ENCODE assay signal across 1 cellular context in the genomic region with DNA sequence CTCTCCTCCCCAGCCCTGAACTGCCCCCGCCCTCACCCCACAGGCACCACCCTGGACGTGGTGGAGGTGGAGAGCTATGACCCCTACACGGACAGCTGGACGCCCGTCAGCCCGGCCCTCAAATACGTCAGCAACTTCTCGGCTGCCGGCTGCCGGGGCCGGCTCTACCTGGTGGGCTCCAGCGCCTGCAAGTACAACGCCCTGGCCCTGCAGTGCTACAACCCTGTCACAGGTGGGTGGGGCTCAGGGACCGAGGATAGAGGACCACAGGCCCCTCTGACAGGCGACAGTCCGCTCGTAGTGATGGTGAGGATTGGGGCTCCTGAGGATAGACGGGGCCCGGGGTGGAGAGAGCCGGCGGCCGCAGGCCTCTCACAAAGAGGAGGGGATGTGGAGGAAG.
TF ChIP-seq lines count a peak whose summit lies in the region.

No MANE protein-coding gene starts in this region.

TF ChIP-seq in IMR-90, 13 proteins besides CTCF, POLR2A, EP300 and RAD21 (continued from another document):
- TF ChIP-seq USF2 (IDR thresholded peaks at IDR 0.05; ENCODE audit: low read depth, low read length) = no peak
- TF ChIP-seq SMC3 (IDR thresholded peaks at IDR 0.05; ENCODE audit: low read depth, low read length) = no peak
- no peak for TF ChIP-seq RCOR1 (IDR thresholded peaks at IDR 0.05; ENCODE audit: insufficient replicate concordance, low read length)
